18 cellular contexts compared by ENCODE assay signal in genomic region chr22:40334060-40334459, GRCh38. TPM values are rescaled to one million over a fixed set of nuclear protein-coding genes. Genes with fewer than 3 reads are reported as not detected.
DNase-seq lines count a peak whose midpoint lies in the region; ATAC-seq and TF ChIP-seq lines count a peak whose summit lies in the region.
"Had no signal": no experiment of that assay in that cellular context is flagged by ENCODE, and none has a peak within 500 bp of the region (broad histone marks: within the 10 kb centered on the region; RNA-seq: fewer than 3 reads in every experiment).

No MANE protein-coding gene starts in this region.

- H3K9me3 Mint-ChIP-seq in activated naive CD4-positive, alpha-beta T cell treated with anti-CD3 and anti-CD28 coated beads, Interleukin-2, amount 50 U/mL, for 24 hours, result no peaks in the 10 kb centered on the region
- H3K9me3 Mint-ChIP-seq in IgD-negative memory B cell, result no peaks in the 10 kb centered on the region
- no peaks in the 10 kb centered on the region for H3K9me3 Mint-ChIP-seq in activated naive CD4-positive, alpha-beta T cell treated with anti-CD3 and anti-CD28 coated beads, Interleukin-2, amount 50 U/mL, for 72 hours

- no peaks in the 10 kb centered on the region for H3K27me3 ChIP-seq in spleen (replicated peaks in 1 of 7)
- H3K27me3 ChIP-seq in osteoblast (ENCODE audit: insufficient read depth, low read length), result no peaks in the 10 kb centered on the region
- H3K27me3 ChIP-seq: pancreas, sigmoid colon, transverse colon had no signal

- H3K4me2 ChIP-seq in osteoblast (ENCODE audit: insufficient read depth, low read length), result no peak overlapping the region

- H3K4me1 Mint-ChIP-seq in activated naive CD4-positive, alpha-beta T cell treated with anti-CD3 and anti-CD28 coated beads, Interleukin-2, amount 50 U/mL, for 24 hours, result peaks cover 91% of the 10 kb centered on the region
- peaks cover 24 to 38% (median 26%) of the 10 kb centered on the region in 3 donors for H3K4me1 Mint-ChIP-seq in IgD-negative memory B cell

- no peak overlapping the region for H3K4me3 ChIP-seq in spleen
- no peak overlapping the region for H3K4me3 ChIP-seq in osteoblast (ENCODE audit: insufficient read depth, low read length)
- H3K4me3 ChIP-seq: pancreas, sigmoid colon, transverse colon had no signal

- H3K27ac ChIP-seq in spleen (peak overlapping the region in 5 of 8 donors; percentile 48 to 62 (median 57)), osteoblast (ENCODE audit: low read depth, low read length) (no peak overlapping the region)
- H3K27ac ChIP-seq: pancreas, sigmoid colon, WERI-Rb-1 had no signal

- H3K4me1 ChIP-seq in spleen (peaks cover 18 to 82% (median 39%) of the 10 kb centered on the region in 6 donors), osteoblast (ENCODE audit: insufficient read depth, low read length) (no peaks in the 10 kb centered on the region)
- H3K4me1 ChIP-seq: pancreas, transverse colon had no signal

- H3K36me3 ChIP-seq in spleen (peaks cover 0 to 52% (median 9%) of the 10 kb centered on the region in 6 donors), osteoblast (ENCODE audit: insufficient read depth, low read length) (peaks cover 7% of the 10 kb centered on the region)
- H3K36me3 ChIP-seq: transverse colon, WERI-Rb-1 had no signal

- H3K9me3 ChIP-seq in spleen (no peaks in the 10 kb centered on the region), osteoblast (ENCODE audit: low read depth, low read length) (no peaks in the 10 kb centered on the region)
- H3K9me3 ChIP-seq: pancreas, sigmoid colon, transverse colon had no signal

- intact Hi-C loops in spleen (cut with DNase I; ENCODE audit: low total_unique reads), result no loop called here

- peaks cover 3% of the 10 kb centered on the region for H3K36me3 Mint-ChIP-seq in activated naive CD4-positive, alpha-beta T cell treated with anti-CD3 and anti-CD28 coated beads, Interleukin-2, amount 50 U/mL, for 24 hours
- H3K36me3 Mint-ChIP-seq in IgD-negative memory B cell, result no peaks in the 10 kb centered on the region
- H3K36me3 Mint-ChIP-seq in activated naive CD4-positive, alpha-beta T cell treated with anti-CD3 and anti-CD28 coated beads, Interleukin-2, amount 50 U/mL, for 72 hours, result no peaks in the 10 kb centered on the region

- DNase-seq in activated naive CD4-positive, alpha-beta T cell (lab: John Stamatoyannopoulos, UW), result no peak
- no peak for DNase-seq in activated naive CD4-positive, alpha-beta T cell treated with anti-CD3 and anti-CD28 coated beads, Interleukin-2, amount 50 U/mL, for 72 hours (ENCODE audit: low spot score in 2 of 2)
- DNase-seq in spleen (no peak), anterior cingulate cortex (lab: John Stamatoyannopoulos, UW) (no peak), osteoblast (ENCODE audit: insufficient read length, low spot score, missing footprints) (no peak), NCI-H446 (lab: John Stamatoyannopoulos, UW) (no peak)
- DNase-seq: COR-L47, H7, hippocampal formation, NCI-H2107, NCI-H524 treated with DMSO at 0.1 percent for 48 hours, pancreas, sigmoid colon, transverse colon, WERI-Rb-1 had no signal

- H3K27ac Mint-ChIP-seq in activated naive CD4-positive, alpha-beta T cell treated with anti-CD3 and anti-CD28 coated beads, Interleukin-2, amount 50 U/mL, for 24 hours, result peak overlapping the region; percentile 57
- H3K27ac Mint-ChIP-seq in IgD-negative memory B cell, result peak overlapping the region; percentile 3 to 95 (median 43)
- H3K27ac Mint-ChIP-seq in activated naive CD4-positive, alpha-beta T cell treated with anti-CD3 and anti-CD28 coated beads, Interleukin-2, amount 50 U/mL, for 72 hours, result no peak overlapping the region

- TF ChIP-seq POLR2A in spleen (IDR thresholded peaks at IDR 0.05), result no peak

- H3K27me3 Mint-ChIP-seq in activated naive CD4-positive, alpha-beta T cell treated with anti-CD3 and anti-CD28 coated beads, Interleukin-2, amount 50 U/mL, for 24 hours, result no peaks in the 10 kb centered on the region
- no peaks in the 10 kb centered on the region for H3K27me3 Mint-ChIP-seq in IgD-negative memory B cell

- H3K4me3 Mint-ChIP-seq in activated naive CD4-positive, alpha-beta T cell treated with anti-CD3 and anti-CD28 coated beads, Interleukin-2, amount 50 U/mL, for 24 hours, result peak overlapping the region; percentile 4
- no peak overlapping the region for H3K4me3 Mint-ChIP-seq in IgD-negative memory B cell

- ATAC-seq in activated naive CD4-positive, alpha-beta T cell treated with anti-CD3 and anti-CD28 coated beads, Interleukin-2, amount 50 U/mL, for 72 hours, result peak; percentile 17 to 31
- ATAC-seq: pancreas, Right ventricle myocardium inferior had no signal

- H2AFZ ChIP-seq in osteoblast (ENCODE audit: low read length), result no peak overlapping the region

- TF ChIP-seq CTCF in spleen (IDR thresholded peaks at IDR 0.05 in 8 of 11, conservative IDR thresholded peaks at IDR 0.05 in 3 of 11) (no peak), osteoblast (IDR thresholded peaks at IDR 0.05; ENCODE audit: extremely low read depth, low read depth, low read length) (no peak)

- H4K20me1 ChIP-seq in osteoblast (ENCODE audit: insufficient read depth, low read length), result peaks cover 4% of the 10 kb centered on the region

- no peaks in the 10 kb centered on the region for H3K79me2 ChIP-seq in osteoblast (ENCODE audit: insufficient read depth, low read length)

- 46 to 68% (median 56%) methylated on average over 2 of the region's 2 CpGs for WGBS in spleen, 5 donors

RNA-seq across cellular contexts. Expression of gene ADSL, which starts 12.2 kb away (rescaled TPM):
- polyA plus RNA-seq in IgD-negative memory B cell (44.5 TPM), spleen (10 to 100 TPM; 39.1 to 52.5 (median 43.3) TPM)
- 100 to 1,000 TPM in 1 of 2 donors, 10 to 100 TPM in 1; 97.4 to 135 TPM for total RNA-seq in activated naive CD4-positive, alpha-beta T cell treated with anti-CD3 and anti-CD28 coated beads, Interleukin-2, amount 50 U/mL, for 72 hours
- total RNA-seq in spleen (10 to 100 TPM; 40.4 to 77.7 (median 55.0) TPM), osteoblast (120 and 155 TPM in 2 replicates)

RNA-seq across cellular contexts. Expression of gene SGSM3, which starts 36.3 kb away (rescaled TPM):
- polyA plus RNA-seq in IgD-negative memory B cell (53.3 TPM), spleen (100 to 1,000 TPM; 100 to 176 (median 161) TPM)
- 10 to 100 TPM; 31.8 to 50.2 TPM for total RNA-seq in activated naive CD4-positive, alpha-beta T cell treated with anti-CD3 and anti-CD28 coated beads, Interleukin-2, amount 50 U/mL, for 72 hours
- total RNA-seq in spleen (10 to 100 TPM; 56.3 to 99.3 (median 88.2) TPM), osteoblast (31.2 and 35.5 TPM in 2 replicates)

Comparison
In these comparisons a context has a peak if more than half of its experiments do, and no peak if none do; other contexts are left out.
1. H3K27ac Mint-ChIP-seq: peak in activated naive CD4-positive, alpha-beta T cell treated with anti-CD3 and anti-CD28 coated beads, Interleukin-2, amount 50 U/mL, for 24 hours (single experiment) and IgD-negative memory B cell (3 of 3); none in activated naive CD4-positive, alpha-beta T cell treated with anti-CD3 and anti-CD28 coated beads, Interleukin-2, amount 50 U/mL, for 72 hours (0 of 2).